In the genomic region with DNA sequence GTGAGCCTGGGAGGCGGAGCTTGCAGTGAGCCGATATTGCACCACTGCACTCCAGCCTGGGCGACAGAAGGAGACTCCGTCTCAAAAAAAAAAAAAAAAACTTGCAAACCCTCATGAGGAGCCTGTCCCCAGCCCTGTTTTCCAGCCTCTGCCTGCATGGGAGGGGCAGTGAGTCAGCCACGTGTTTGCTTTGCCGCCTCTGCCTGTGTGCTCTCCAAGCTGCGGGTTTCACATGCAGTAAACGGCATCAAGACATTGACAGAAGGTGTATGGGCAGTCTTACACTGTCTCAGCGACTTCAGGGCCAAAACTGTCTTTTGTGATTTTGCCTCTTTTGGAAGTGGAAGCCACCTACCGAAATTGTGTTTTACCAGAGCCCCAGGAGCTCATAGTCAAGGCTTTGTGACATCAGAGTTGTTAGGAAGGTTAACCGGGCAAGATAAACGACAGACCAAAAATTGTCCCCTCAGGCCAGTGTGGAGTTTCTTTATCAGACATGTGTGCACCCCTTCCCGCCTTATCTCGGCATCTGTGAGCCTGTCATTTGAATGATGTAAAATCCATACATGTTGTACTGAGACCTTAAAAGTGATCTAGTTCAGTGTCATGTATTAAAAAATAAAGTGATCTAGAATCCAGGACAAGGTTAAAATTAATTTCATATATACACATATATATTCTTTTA, we compare ENCODE assay signal across 17 cellular contexts.
"Had no signal": no experiment of that assay in that cellular context is flagged by ENCODE, and none has a peak within 500 bp of the region (broad histone marks: within the 10 kb centered on the region; RNA-seq: fewer than 3 reads in every experiment).

No MANE protein-coding gene starts in this region.

- H3K4me3 Mint-ChIP-seq: activated B cell treated with CpG ODN at 0.5 μM for 24 hours; activated T-cell treated with anti-CD3 and anti-CD28 coated beads, Interleukin-2, amount 50 U/mL, for 24 hours; brain; nephron; T-helper 1 cell treated with Interleukin-12 subunit alpha and Interleukin-12 subunit beta and Interleukin-4 antibody, amounts not matched to agents 30 μg/mL and 1 μg/mL, for 36 hours had no signal

- H3K4me3 ChIP-seq: psoas muscle had no signal

- H3K27ac Mint-ChIP-seq: activated B cell treated with CpG ODN at 0.5 μM for 24 hours; activated naive CD4-positive, alpha-beta T cell treated with anti-CD3 and anti-CD28 coated beads, Interleukin-2, amount 50 U/mL, for 72 hours; activated T-cell treated with anti-CD3 and anti-CD28 coated beads, Interleukin-2, amount 50 U/mL, for 24 hours; nephron; T-helper 1 cell treated with Interleukin-12 subunit alpha and Interleukin-12 subunit beta and Interleukin-4 antibody, amounts not matched to agents 30 μg/mL and 1 μg/mL, for 36 hours had no signal

- DNase-seq: activated B cell treated with CpG ODN at 0.5 μM for 24 hours; activated CD4-positive, alpha-beta T cell treated with anti-CD3 and anti-CD28 coated beads, Interleukin-2, amount 50 U/mL, for 1 hour; activated effector memory CD4-positive, alpha-beta T cell treated with anti-CD3 and anti-CD28 coated beads, Interleukin-2, amount 50 U/mL, for 16 hours; activated T-cell treated with anti-CD3 and anti-CD28 coated beads, Interleukin-2, amount 50 U/mL, for 24 hours; amniotic stem cell; cerebellar nuclear complex; dermis blood vessel endothelial cell; hypothalamus; left cardiac atrium; mammary epithelial cell; psoas muscle; stimulated activated CD4-positive, alpha-beta T cell treated with anti-CD3 and anti-CD28 coated beads, Interleukin-2, amount 100 ng/mL, for 48 hours; stimulated activated naive CD8-positive, alpha-beta T cell treated with anti-CD3 and anti-CD28 coated beads, Interleukin-15, Interleukin-2, amounts not matched to agents 100 U/mL and 50 U/mL, for 24 hours had no signal

- H3K4me1 Mint-ChIP-seq: activated B cell treated with CpG ODN at 0.5 μM for 24 hours, nephron had no signal

- H3K27ac ChIP-seq: psoas muscle had no signal

- H3K9me3 ChIP-seq: psoas muscle had no signal

- H3K4me1 ChIP-seq: psoas muscle had no signal

- H3K9me3 Mint-ChIP-seq: activated B cell treated with CpG ODN at 0.5 μM for 24 hours; activated naive CD4-positive, alpha-beta T cell treated with anti-CD3 and anti-CD28 coated beads, Interleukin-2, amount 50 U/mL, for 72 hours; activated T-cell treated with anti-CD3 and anti-CD28 coated beads, Interleukin-2, amount 50 U/mL, for 24 hours; nephron; T-helper 1 cell treated with Interleukin-12 subunit alpha and Interleukin-12 subunit beta and Interleukin-4 antibody, amounts not matched to agents 30 μg/mL and 1 μg/mL, for 36 hours had no signal

- ATAC-seq: activated naive CD4-positive, alpha-beta T cell treated with anti-CD3 and anti-CD28 coated beads, Interleukin-2, amount 50 U/mL, for 72 hours; left cardiac atrium; psoas muscle; stimulated activated naive CD8-positive, alpha-beta T cell treated with anti-CD3 and anti-CD28 coated beads, Interleukin-15, Interleukin-2, amounts not matched to agents 100 U/mL and 50 U/mL, for 24 hours had no signal

- H3K27me3 Mint-ChIP-seq: activated B cell treated with CpG ODN at 0.5 μM for 24 hours; activated T-cell treated with anti-CD3 and anti-CD28 coated beads, Interleukin-2, amount 50 U/mL, for 24 hours had no signal
